Comparison of ENCODE assay signal across 1 cellular context in the genomic region with DNA sequence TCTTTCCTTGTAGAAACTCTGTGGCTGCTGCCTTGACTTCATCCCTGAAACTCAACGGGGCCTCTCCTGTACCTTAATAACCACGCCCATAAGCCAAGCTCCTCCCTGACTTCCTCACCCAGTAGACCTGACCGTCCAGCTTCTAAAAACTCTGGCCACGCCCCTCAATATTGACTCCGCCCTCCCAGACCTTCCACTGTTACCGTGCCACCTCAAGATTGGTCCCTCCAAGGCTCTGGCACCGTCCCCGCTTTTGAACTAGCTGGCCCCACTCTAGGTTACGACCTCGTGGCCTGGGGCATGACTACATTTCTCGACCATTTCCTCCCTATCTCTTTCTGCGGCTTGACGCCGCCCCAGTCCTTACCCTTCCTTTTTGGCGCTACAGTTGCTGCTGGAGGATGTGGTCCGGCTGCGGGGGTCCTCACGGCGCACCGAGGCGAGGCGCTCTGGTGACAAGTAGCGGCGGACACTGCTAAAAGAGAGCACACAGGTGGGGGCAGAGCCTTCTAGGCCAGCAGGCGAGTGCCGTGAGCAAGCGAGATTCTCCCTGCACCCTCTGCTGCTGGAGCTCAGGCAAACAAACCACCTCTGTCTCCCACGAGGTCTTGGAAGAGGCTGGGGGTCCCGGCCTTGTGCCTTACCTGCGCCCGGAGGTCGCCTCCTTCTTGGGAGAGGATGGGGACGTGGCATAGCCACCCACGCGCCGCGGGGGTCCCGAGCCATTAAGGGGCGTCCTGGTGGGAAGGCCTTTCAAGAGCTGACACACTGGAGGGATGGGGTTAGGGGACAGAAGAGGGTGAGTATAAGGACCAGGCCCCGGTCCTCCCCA.
TF ChIP-seq lines count a peak whose summit lies in the region.

No MANE protein-coding gene starts in this region.

TF ChIP-seq in K562, 482 proteins besides CTCF, POLR2A, EP300 and RAD21 (continued from another document and continues in another):
- TF ChIP-seq, protein P1, sequence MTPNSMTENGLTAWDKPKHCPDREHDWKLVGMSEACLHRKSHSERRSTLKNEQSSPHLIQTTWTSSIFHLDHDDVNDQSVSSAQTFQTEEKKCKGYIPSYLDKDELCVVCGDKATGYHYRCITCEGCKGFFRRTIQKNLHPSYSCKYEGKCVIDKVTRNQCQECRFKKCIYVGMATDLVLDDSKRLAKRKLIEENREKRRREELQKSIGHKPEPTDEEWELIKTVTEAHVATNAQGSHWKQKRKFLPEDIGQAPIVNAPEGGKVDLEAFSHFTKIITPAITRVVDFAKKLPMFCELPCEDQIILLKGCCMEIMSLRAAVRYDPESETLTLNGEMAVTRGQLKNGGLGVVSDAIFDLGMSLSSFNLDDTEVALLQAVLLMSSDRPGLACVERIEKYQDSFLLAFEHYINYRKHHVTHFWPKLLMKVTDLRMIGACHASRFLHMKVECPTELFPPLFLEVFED (CRISPR knock-in tag; conservative IDR thresholded peaks at IDR 0.05): no peak
- TF ChIP-seq ZNF140 (CRISPR knock-in tag; IDR thresholded peaks at IDR 0.05) (no peak), ZNF75A (CRISPR knock-in tag; IDR thresholded peaks at IDR 0.05) (no peak), KLF1 (tag; IDR thresholded peaks at IDR 0.05) (no peak), MAFF (IDR thresholded peaks at IDR 0.05; ENCODE audit: low read length) (no peak), RBBP5 (IDR thresholded peaks at IDR 0.05; ENCODE audit: borderline replicate concordance, insufficient read depth, low read length, poor library complexity, severe bottlenecking) (no peak), ARID1B (IDR thresholded peaks at IDR 0.05) (no peak), PRMT5 (CRISPR knock-in tag; IDR thresholded peaks at IDR 0.05) (no peak), SAP30 (IDR thresholded peaks at IDR 0.05; ENCODE audit: borderline replicate concordance, insufficient read depth, low read depth, low read length, poor library complexity, severe bottlenecking) (peak; percentile 39), NCOA6 (IDR thresholded peaks at IDR 0.05) (no peak), ZNF274 (IDR thresholded peaks at IDR 0.05; ENCODE audit: borderline replicate concordance, low read depth, low read length) (no peak), HDAC1 (IDR thresholded peaks at IDR 0.05) (no peak), SIRT6 (IDR thresholded peaks at IDR 0.05; ENCODE audit: low read depth, low read length) (no peak), PHF21A (IDR thresholded peaks at IDR 0.05; ENCODE audit: borderline replicate concordance, low read depth) (no peak), ZNF830 (CRISPR knock-in tag; IDR thresholded peaks at IDR 0.05) (no peak), NELFE (IDR thresholded peaks at IDR 0.05; ENCODE audit: insufficient read depth, insufficient read length) (no peak), CSDE1 (IDR thresholded peaks at IDR 0.05) (no peak), ZNF239 (CRISPR knock-in tag; IDR thresholded peaks at IDR 0.05) (no peak), ELF2 (CRISPR knock-in tag; IDR thresholded peaks at IDR 0.05) (no peak), PYGO2 (tag; IDR thresholded peaks at IDR 0.05) (no peak), ZNF23 (CRISPR knock-in tag; IDR thresholded peaks at IDR 0.05) (no peak), ZNF583 (CRISPR knock-in tag; IDR thresholded peaks at IDR 0.05) (no peak), CCAR2 (IDR thresholded peaks at IDR 0.05; ENCODE audit: low read depth, low read length) (no peak), PHF20 (IDR thresholded peaks at IDR 0.05; ENCODE audit: partially characterized antibody) (no peak), NFIX (CRISPR knock-in tag; IDR thresholded peaks at IDR 0.05; ENCODE audit: low read depth) (no peak), RFX7 (CRISPR knock-in tag; IDR thresholded peaks at IDR 0.05) (no peak), TBL1XR1 (IDR thresholded peaks at IDR 0.05; ENCODE audit: low read length in 2 of 2) (no peak), RCOR1 (IDR thresholded peaks at IDR 0.05; ENCODE audit: borderline replicate concordance in 1 of 2, low read depth in 2 of 2, low read length in 2 of 2) (no peak; a peak in 1 of 4 replicates), ARNT (IDR thresholded peaks at IDR 0.05) (no peak), FOXJ2 (tag; IDR thresholded peaks at IDR 0.05) (no peak), CEBPB (tag; IDR thresholded peaks at IDR 0.05) (no peak), EZH2 (IDR thresholded peaks at IDR 0.05; ENCODE audit: borderline replicate concordance, low read depth, low read length) (no peak), BRF1 (IDR thresholded peaks at IDR 0.05; ENCODE audit: borderline replicate concordance, extremely low read depth, insufficient read length) (no peak), RUNX1 (IDR thresholded peaks at IDR 0.05; ENCODE audit: low read depth) (0 out of 2 replicates have a peak, but pooled peaks have one; percentile 16), ZNF316 (IDR thresholded peaks at IDR 0.05) (no peak), ASH1L (IDR thresholded peaks at IDR 0.05; ENCODE audit: borderline replicate concordance, low read depth, partially characterized antibody) (no peak), CAMTA2 (CRISPR knock-in tag; conservative IDR thresholded peaks at IDR 0.05) (no peak), TEAD2 (tag; IDR thresholded peaks at IDR 0.05) (no peak), NCOR1 (IDR thresholded peaks at IDR 0.05) (no peak), CC2D1A (IDR thresholded peaks at IDR 0.05) (no peak), EWSR1 (IDR thresholded peaks at IDR 0.05; ENCODE audit: borderline replicate concordance, low read depth, partially characterized antibody) (no peak), ZNF121 (CRISPR knock-in tag; conservative IDR thresholded peaks at IDR 0.05) (no peak), ZSCAN29 (IDR thresholded peaks at IDR 0.05) (no peak), PTRF (tag; IDR thresholded peaks at IDR 0.05) (no peak)
- TF ChIP-seq, protein P2, sequence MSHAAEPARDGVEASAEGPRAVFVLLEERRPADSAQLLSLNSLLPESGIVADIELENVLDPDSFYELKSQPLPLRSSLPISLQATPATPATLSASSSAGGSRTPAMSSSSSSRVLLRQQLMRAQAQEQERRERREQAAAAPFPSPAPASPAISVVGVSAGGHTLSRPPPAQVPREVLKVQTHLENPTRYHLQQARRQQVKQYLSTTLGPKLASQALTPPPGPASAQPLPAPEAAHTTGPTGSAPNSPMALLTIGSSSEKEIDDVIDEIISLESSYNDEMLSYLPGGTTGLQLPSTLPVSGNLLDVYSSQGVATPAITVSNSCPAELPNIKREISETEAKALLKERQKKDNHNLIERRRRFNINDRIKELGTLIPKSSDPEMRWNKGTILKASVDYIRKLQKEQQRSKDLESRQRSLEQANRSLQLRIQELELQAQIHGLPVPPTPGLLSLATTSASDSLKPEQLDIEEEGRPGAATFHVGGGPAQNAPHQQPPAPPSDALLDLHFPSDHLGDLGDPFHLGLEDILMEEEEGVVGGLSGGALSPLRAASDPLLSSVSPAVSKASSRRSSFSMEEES (CRISPR knock-in tag; IDR thresholded peaks at IDR 0.05): no peak
- TF ChIP-seq, protein P3, sequence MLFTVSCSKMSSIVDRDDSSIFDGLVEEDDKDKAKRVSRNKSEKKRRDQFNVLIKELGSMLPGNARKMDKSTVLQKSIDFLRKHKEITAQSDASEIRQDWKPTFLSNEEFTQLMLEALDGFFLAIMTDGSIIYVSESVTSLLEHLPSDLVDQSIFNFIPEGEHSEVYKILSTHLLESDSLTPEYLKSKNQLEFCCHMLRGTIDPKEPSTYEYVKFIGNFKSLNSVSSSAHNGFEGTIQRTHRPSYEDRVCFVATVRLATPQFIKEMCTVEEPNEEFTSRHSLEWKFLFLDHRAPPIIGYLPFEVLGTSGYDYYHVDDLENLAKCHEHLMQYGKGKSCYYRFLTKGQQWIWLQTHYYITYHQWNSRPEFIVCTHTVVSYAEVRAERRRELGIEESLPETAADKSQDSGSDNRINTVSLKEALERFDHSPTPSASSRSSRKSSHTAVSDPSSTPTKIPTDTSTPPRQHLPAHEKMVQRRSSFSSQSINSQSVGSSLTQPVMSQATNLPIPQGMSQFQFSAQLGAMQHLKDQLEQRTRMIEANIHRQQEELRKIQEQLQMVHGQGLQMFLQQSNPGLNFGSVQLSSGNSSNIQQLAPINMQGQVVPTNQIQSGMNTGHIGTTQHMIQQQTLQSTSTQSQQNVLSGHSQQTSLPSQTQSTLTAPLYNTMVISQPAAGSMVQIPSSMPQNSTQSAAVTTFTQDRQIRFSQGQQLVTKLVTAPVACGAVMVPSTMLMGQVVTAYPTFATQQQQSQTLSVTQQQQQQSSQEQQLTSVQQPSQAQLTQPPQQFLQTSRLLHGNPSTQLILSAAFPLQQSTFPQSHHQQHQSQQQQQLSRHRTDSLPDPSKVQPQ (CRISPR knock-in tag; IDR thresholded peaks at IDR 0.05; ENCODE audit: borderline replicate concordance): no peak
- TF ChIP-seq, protein P4, sequence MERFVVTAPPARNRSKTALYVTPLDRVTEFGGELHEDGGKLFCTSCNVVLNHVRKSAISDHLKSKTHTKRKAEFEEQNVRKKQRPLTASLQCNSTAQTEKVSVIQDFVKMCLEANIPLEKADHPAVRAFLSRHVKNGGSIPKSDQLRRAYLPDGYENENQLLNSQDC (CRISPR knock-in tag; IDR thresholded peaks at IDR 0.05): no peak
- TF ChIP-seq, protein P5, sequence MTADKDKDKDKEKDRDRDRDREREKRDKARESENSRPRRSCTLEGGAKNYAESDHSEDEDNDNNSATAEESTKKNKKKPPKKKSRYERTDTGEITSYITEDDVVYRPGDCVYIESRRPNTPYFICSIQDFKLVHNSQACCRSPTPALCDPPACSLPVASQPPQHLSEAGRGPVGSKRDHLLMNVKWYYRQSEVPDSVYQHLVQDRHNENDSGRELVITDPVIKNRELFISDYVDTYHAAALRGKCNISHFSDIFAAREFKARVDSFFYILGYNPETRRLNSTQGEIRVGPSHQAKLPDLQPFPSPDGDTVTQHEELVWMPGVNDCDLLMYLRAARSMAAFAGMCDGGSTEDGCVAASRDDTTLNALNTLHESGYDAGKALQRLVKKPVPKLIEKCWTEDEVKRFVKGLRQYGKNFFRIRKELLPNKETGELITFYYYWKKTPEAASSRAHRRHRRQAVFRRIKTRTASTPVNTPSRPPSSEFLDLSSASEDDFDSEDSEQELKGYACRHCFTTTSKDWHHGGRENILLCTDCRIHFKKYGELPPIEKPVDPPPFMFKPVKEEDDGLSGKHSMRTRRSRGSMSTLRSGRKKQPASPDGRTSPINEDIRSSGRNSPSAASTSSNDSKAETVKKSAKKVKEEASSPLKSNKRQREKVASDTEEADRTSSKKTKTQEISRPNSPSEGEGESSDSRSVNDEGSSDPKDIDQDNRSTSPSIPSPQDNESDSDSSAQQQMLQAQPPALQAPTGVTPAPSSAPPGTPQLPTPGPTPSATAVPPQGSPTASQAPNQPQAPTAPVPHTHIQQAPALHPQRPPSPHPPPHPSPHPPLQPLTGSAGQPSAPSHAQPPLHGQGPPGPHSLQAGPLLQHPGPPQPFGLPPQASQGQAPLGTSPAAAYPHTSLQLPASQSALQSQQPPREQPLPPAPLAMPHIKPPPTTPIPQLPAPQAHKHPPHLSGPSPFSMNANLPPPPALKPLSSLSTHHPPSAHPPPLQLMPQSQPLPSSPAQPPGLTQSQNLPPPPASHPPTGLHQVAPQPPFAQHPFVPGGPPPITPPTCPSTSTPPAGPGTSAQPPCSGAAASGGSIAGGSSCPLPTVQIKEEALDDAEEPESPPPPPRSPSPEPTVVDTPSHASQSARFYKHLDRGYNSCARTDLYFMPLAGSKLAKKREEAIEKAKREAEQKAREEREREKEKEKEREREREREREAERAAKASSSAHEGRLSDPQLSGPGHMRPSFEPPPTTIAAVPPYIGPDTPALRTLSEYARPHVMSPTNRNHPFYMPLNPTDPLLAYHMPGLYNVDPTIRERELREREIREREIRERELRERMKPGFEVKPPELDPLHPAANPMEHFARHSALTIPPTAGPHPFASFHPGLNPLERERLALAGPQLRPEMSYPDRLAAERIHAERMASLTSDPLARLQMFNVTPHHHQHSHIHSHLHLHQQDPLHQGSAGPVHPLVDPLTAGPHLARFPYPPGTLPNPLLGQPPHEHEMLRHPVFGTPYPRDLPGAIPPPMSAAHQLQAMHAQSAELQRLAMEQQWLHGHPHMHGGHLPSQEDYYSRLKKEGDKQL (CRISPR knock-in tag; IDR thresholded peaks at IDR 0.05; ENCODE audit: borderline replicate concordance): no peak
- TF ChIP-seq, protein P6, sequence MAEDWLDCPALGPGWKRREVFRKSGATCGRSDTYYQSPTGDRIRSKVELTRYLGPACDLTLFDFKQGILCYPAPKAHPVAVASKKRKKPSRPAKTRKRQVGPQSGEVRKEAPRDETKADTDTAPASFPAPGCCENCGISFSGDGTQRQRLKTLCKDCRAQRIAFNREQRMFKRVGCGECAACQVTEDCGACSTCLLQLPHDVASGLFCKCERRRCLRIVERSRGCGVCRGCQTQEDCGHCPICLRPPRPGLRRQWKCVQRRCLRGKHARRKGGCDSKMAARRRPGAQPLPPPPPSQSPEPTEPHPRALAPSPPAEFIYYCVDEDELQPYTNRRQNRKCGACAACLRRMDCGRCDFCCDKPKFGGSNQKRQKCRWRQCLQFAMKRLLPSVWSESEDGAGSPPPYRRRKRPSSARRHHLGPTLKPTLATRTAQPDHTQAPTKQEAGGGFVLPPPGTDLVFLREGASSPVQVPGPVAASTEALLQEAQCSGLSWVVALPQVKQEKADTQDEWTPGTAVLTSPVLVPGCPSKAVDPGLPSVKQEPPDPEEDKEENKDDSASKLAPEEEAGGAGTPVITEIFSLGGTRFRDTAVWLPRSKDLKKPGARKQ (CRISPR knock-in tag; IDR thresholded peaks at IDR 0.05): no peak
- TF ChIP-seq, protein P7, sequence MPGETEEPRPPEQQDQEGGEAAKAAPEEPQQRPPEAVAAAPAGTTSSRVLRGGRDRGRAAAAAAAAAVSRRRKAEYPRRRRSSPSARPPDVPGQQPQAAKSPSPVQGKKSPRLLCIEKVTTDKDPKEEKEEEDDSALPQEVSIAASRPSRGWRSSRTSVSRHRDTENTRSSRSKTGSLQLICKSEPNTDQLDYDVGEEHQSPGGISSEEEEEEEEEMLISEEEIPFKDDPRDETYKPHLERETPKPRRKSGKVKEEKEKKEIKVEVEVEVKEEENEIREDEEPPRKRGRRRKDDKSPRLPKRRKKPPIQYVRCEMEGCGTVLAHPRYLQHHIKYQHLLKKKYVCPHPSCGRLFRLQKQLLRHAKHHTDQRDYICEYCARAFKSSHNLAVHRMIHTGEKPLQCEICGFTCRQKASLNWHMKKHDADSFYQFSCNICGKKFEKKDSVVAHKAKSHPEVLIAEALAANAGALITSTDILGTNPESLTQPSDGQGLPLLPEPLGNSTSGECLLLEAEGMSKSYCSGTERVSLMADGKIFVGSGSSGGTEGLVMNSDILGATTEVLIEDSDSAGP (CRISPR knock-in tag; IDR thresholded peaks at IDR 0.05): no peak
- TF ChIP-seq, protein P8, sequence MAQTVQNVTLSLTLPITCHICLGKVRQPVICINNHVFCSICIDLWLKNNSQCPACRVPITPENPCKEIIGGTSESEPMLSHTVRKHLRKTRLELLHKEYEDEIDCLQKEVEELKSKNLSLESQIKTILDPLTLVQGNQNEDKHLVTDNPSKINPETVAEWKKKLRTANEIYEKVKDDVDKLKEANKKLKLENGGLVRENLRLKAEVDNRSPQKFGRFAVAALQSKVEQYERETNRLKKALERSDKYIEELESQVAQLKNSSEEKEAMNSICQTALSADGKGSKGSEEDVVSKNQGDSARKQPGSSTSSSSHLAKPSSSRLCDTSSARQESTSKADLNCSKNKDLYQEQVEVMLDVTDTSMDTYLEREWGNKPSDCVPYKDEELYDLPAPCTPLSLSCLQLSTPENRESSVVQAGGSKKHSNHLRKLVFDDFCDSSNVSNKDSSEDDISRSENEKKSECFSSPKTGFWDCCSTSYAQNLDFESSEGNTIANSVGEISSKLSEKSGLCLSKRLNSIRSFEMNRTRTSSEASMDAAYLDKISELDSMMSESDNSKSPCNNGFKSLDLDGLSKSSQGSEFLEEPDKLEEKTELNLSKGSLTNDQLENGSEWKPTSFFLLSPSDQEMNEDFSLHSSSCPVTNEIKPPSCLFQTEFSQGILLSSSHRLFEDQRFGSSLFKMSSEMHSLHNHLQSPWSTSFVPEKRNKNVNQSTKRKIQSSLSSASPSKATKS (CRISPR knock-in tag; IDR thresholded peaks at IDR 0.05): no peak
